Comparison of ENCODE assay signal across 8 cellular contexts in genomic region chr22:20319745-20320658, GRCh38. TPM values are rescaled to one million over a fixed set of nuclear protein-coding genes. Genes with fewer than 3 reads are reported as not detected.
DNase-seq lines count a peak whose midpoint lies in the region; ATAC-seq and TF ChIP-seq lines count a peak whose summit lies in the region.

TSS of gene DGCR6L (minus strand) at chr22:20320060. CDS start at chr22:20319988, 72 bp downstream.

- intact Hi-C loops in left ventricle myocardium inferior (cut with micrococcal nuclease) = no loop called here

- TF ChIP-seq EP300 in upper lobe of left lung (IDR thresholded peaks at IDR 0.05) = no peak

- H3K9me3 Mint-ChIP-seq in progenitor cell of endocrine pancreas (ENCODE audit: low read depth) = no peaks in the 10 kb centered on the region

- H3K36me3 Mint-ChIP-seq in T-helper 17 cell (ENCODE audit: low read depth) = no peaks in the 10 kb centered on the region
- H3K36me3 Mint-ChIP-seq in progenitor cell of endocrine pancreas (ENCODE audit: insufficient read depth) = no peaks in the 10 kb centered on the region

- DNase-seq in GM10266 (ENCODE audit: extremely low spot score) = peak; percentile 99
- DNase-seq in NCI-H1105 treated with DMSO at 0.1 percent for 48 hours (lab: John Stamatoyannopoulos, UW) = peak; percentile 58
- DNase-seq in T-helper 17 cell = peak; percentile 95 to 98 (median 97)
- DNase-seq in amniotic stem cell (lab: John Stamatoyannopoulos, UW) = peak; percentile 89
- DNase-seq in left ventricle myocardium inferior = peak; percentile 98
- DNase-seq in progenitor cell of endocrine pancreas (ENCODE audit: low spot score, unreplicated experiment) = peak; percentile 97
- DNase-seq in upper lobe of left lung = peak; percentile 95 to 100

- H3K27ac ChIP-seq in left ventricle myocardium inferior (replicated peaks) (peak within 1 kb of the TSS; percentile 91), upper lobe of left lung (peak within 1 kb of the TSS; percentile 77 to 91 (median 88))

- TF ChIP-seq CTCF in GM10266 (IDR thresholded peaks at IDR 0.05; ENCODE audit: control insufficient read depth, insufficient read depth, low read depth, missing control alignments) (no peak), left ventricle myocardium inferior (IDR thresholded peaks at IDR 0.05; ENCODE audit: borderline replicate concordance) (no peak), progenitor cell of endocrine pancreas (IDR thresholded peaks at IDR 0.05; ENCODE audit: unreplicated experiment) (no peak), upper lobe of left lung (IDR thresholded peaks at IDR 0.05) (peak in 2 of 6 experiments; percentile 9 to 17)

- H3K4me1 Mint-ChIP-seq in T-helper 17 cell (peaks cover 35% of the 10 kb centered on the region), progenitor cell of endocrine pancreas (ENCODE audit: low read depth) (peaks cover 14% of the 10 kb centered on the region)

- 1 to 2% methylated on average over 11 to 35 of the region's 98 CpGs for WGBS in upper lobe of left lung, 2 donors

- no peaks in the 10 kb centered on the region for H3K27me3 Mint-ChIP-seq in T-helper 17 cell
- H3K27me3 Mint-ChIP-seq in progenitor cell of endocrine pancreas = no peaks in the 10 kb centered on the region

- H3K9me3 ChIP-seq in T-helper 17 cell (ENCODE audit: control insufficient read depth, low read length, poor library complexity, severe bottlenecking) (no peaks in the 10 kb centered on the region), left ventricle myocardium inferior (replicated peaks) (peaks cover 4% of the 10 kb centered on the region), upper lobe of left lung (no peaks in the 10 kb centered on the region)

- H3K36me3 ChIP-seq in left ventricle myocardium inferior = no peaks in the 10 kb centered on the region
- H3K36me3 ChIP-seq in upper lobe of left lung = peaks cover 0 to 3% (median 0%) of the 10 kb centered on the region in 4 donors

- peak within 1 kb of the TSS; percentile 94 for H3K4me3 Mint-ChIP-seq in T-helper 17 cell
- peak within 1 kb of the TSS; percentile 89 for H3K4me3 Mint-ChIP-seq in progenitor cell of endocrine pancreas (ENCODE audit: low read depth)

- peak within 1 kb of the TSS; percentile 84 for H3K27ac Mint-ChIP-seq in T-helper 17 cell
- H3K27ac Mint-ChIP-seq in progenitor cell of endocrine pancreas = peak within 1 kb of the TSS; percentile 95

- ATAC-seq in HG02571 (IDR thresholded peaks at IDR 0.05; ENCODE audit: unreplicated experiment) = peak; percentile 67
- ATAC-seq in T-helper 17 cell = peak; percentile 89
- peak; percentile 94 to 97 for ATAC-seq in upper lobe of left lung (ENCODE audit: low FRiP score in 2 of 2)

- H3K27me3 ChIP-seq in left ventricle myocardium inferior (ENCODE audit: low read depth) = no peaks in the 10 kb centered on the region
- H3K27me3 ChIP-seq in upper lobe of left lung = no peaks in the 10 kb centered on the region

- H3K4me3 ChIP-seq in left ventricle myocardium inferior (peak within 1 kb of the TSS; percentile 79), upper lobe of left lung (peak within 1 kb of the TSS; percentile 87 to 100 (median 92))

- peak in 3 of 4 donors; percentile 45 to 87 (median 85) for TF ChIP-seq POLR2A in upper lobe of left lung (IDR thresholded peaks at IDR 0.05)

- H3K4me1 ChIP-seq in left ventricle myocardium inferior (peaks cover 60% of the 10 kb centered on the region), upper lobe of left lung (peaks cover 25 to 41% (median 29%) of the 10 kb centered on the region in 4 donors)

RNA-seq across cellular contexts. Expression of gene DGCR6L, which starts in this region (rescaled TPM):
- total RNA-seq in T-helper 17 cell = 10 to 100 TPM; 29.2 to 31.7 TPM
- total RNA-seq in left ventricle myocardium inferior = 45.2 TPM
- 37.2 and 41.0 TPM in 2 replicates for total RNA-seq in progenitor cell of endocrine pancreas
- 10 to 100 TPM; 36.7 to 62.2 (median 41.9) TPM for total RNA-seq in upper lobe of left lung

Comparison
In these comparisons a context has a peak if more than half of its experiments do, and no peak if none do; other contexts are left out.
1. Peak in every context shown above with its lines: DNase-seq, ATAC-seq, H3K4me3 ChIP-seq and H3K27ac ChIP-seq.